Comparison of ENCODE assay signal across 8 cellular contexts in the genomic region with DNA sequence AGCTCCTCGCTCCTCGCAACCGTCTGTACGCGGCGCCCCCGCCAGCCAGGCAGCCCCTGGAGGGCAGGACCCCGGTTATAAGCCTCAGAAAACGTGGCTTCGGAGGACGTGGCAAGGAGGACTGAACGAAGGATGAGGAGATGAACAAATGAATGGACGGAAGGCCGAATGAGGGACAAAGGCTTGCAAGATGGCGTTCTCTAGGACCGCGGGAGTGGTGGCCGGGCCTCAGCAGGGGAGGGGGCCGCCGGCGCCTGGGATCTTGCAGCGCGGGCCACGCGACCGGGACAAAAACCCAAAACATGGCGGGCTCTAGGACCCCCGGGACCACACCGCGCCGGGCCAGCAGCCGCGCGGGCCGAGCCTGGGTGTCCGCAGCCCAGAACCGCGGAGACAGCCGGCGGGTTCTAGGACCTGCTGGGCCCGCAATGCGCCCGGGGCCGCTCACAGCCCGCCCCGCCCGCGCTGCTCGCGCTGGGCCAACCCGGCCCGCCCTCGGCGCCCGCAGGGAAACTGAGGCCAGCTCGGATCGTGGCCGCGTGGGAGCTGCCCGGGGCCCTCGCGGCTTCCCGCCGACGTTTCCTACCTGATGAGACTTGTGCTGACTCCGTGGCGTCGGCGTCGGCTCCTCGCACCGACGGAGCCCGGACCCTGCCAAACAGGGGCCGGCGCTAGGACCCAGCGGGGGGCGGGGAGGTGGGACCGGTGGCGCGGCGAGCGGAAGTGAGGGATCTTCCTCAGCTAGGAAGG. TPM values are rescaled to one million over a fixed set of nuclear protein-coding genes. Genes with fewer than 3 reads are reported as not detected.
DNase-seq lines count a peak whose midpoint lies in the region; TF ChIP-seq lines count a peak whose summit lies in the region.

No MANE protein-coding gene starts in this region.

- WGBS in endodermal cell (ENCODE audit: insufficient coverage in 1 of 2, insufficient read length in 1 of 2), 2 experiments: 0 to 1% methylated on average over 22 to 83 of the region's 83 CpGs

- H3K27me3 Mint-ChIP-seq in endodermal cell (ENCODE audit: insufficient read depth) (no peaks in the 10 kb centered on the region), mesothelial cell of epicardium (ENCODE audit: low read depth) (no peaks in the 10 kb centered on the region)

- H3K4me3 ChIP-seq in endodermal cell (ENCODE audit: low read length): peak overlapping the region; percentile 94

- H3K4me1 Mint-ChIP-seq in endodermal cell: peaks cover 17% of the 10 kb centered on the region
- peaks cover 21% of the 10 kb centered on the region for H3K4me1 Mint-ChIP-seq in mesothelial cell of epicardium

- no peaks in the 10 kb centered on the region for H3K4me1 ChIP-seq in endodermal cell (ENCODE audit: control insufficient read depth, insufficient read depth, low read length)

- H3K27me3 ChIP-seq in endodermal cell (ENCODE audit: control insufficient read depth, insufficient read depth, low read length, poor library complexity, severe bottlenecking): no peaks in the 10 kb centered on the region

- peak overlapping the region; percentile 87 for H3K27ac ChIP-seq in endodermal cell (ENCODE audit: low read depth, low read length)

- peaks cover 20% of the 10 kb centered on the region for H3K36me3 ChIP-seq in endodermal cell (ENCODE audit: control insufficient read depth, insufficient read depth, low read length)

- DNase-seq in COLO668 (lab: John Stamatoyannopoulos, UW; ENCODE audit: unreplicated experiment): peak; percentile 95
- peak; percentile 92 for DNase-seq in GM20000 (ENCODE audit: low spot score)
- DNase-seq in HS-27A (ENCODE audit: low read depth): peak; percentile 59
- peak; percentile 75 for DNase-seq in NOMO-1 treated with dmso at 0.1 percent for 144 hours (lab: John Stamatoyannopoulos, UW; ENCODE audit: unreplicated experiment)
- peak; percentile 72 for DNase-seq in activated CD8-positive, alpha-beta memory T cell treated with anti-CD3 and anti-CD28 coated beads, Interleukin-2, amount 50 U/mL, for 24 hours (ENCODE audit: extremely low read depth)
- peak; percentile 98 for DNase-seq in endodermal cell
- peak; percentile 85 to 87 for DNase-seq in mesothelial cell of epicardium (ENCODE audit: low spot score in 2 of 2, unreplicated experiment in 2 of 2)
- peak; percentile 79 for DNase-seq in stimulated activated CD8-positive, alpha-beta memory T cell treated with anti-CD3 and anti-CD28 coated beads, Interleukin-15, amount 100 ng/mL, for 24 hours (ENCODE audit: low read depth)

- peak overlapping the region; percentile 93 for H3K9ac ChIP-seq in endodermal cell (ENCODE audit: extremely low read depth, low read length, poor library complexity, severe bottlenecking)

- peaks cover 16% of the 10 kb centered on the region for H3K36me3 Mint-ChIP-seq in endodermal cell (ENCODE audit: low read depth)
- H3K36me3 Mint-ChIP-seq in mesothelial cell of epicardium: peaks cover 6% of the 10 kb centered on the region

- no peaks in the 10 kb centered on the region for H3K9me3 ChIP-seq in endodermal cell (ENCODE audit: control insufficient read depth, low read length)

- H3K9me3 Mint-ChIP-seq in endodermal cell: no peaks in the 10 kb centered on the region
- H3K9me3 Mint-ChIP-seq in mesothelial cell of epicardium: no peaks in the 10 kb centered on the region

- TF ChIP-seq CTCF in GM20000 (IDR thresholded peaks at IDR 0.05; ENCODE audit: extremely low read depth, missing control alignments): no peak
- TF ChIP-seq CTCF in endodermal cell (conservative IDR thresholded peaks at IDR 0.05): no peak
- no peak for TF ChIP-seq CTCF in mesothelial cell of epicardium (IDR thresholded peaks at IDR 0.05; ENCODE audit: unreplicated experiment)

- H3K4me3 Mint-ChIP-seq in endodermal cell (peak overlapping the region; percentile 90), mesothelial cell of epicardium (peak overlapping the region; percentile 99)

- peak overlapping the region; percentile 98 for H3K27ac Mint-ChIP-seq in endodermal cell
- H3K27ac Mint-ChIP-seq in mesothelial cell of epicardium: peak overlapping the region; percentile 96

RNA-seq across cellular contexts. Expression of a gene that starts 0.8 kb away (rescaled TPM):
- 10 to 100 TPM; 11.2 to 12.6 TPM for total RNA-seq in endodermal cell
- polyA plus RNA-seq in endodermal cell (2013, experiment 1 of 2): 9.8 TPM
- polyA plus RNA-seq in endodermal cell (2013, experiment 2 of 2): 11.6 TPM
- 11.8 to 14.1 TPM (median 12.8 TPM) in 3 replicates for total RNA-seq in mesothelial cell of epicardium

RNA-seq across cellular contexts. Expression of a gene that starts 1.0 kb away (rescaled TPM):
- 10 to 100 TPM; 24.9 to 29.2 TPM for total RNA-seq in endodermal cell
- polyA plus RNA-seq in endodermal cell (2013, experiment 1 of 2): 16.2 TPM
- polyA plus RNA-seq in endodermal cell (2013, experiment 2 of 2): 15.9 TPM
- 20.4 to 22.2 TPM (median 21.4 TPM) in 3 replicates for total RNA-seq in mesothelial cell of epicardium

RNA-seq across cellular contexts. Expression of a gene that starts 15.5 kb away (rescaled TPM):
- total RNA-seq in endodermal cell: 1 to 10 TPM; 1.7 to 2.8 TPM
- polyA plus RNA-seq in endodermal cell (2013, experiment 1 of 2): 4.1 TPM
- 3.2 TPM for polyA plus RNA-seq in endodermal cell (2013, experiment 2 of 2)
- 4.0 to 4.9 TPM (median 4.5 TPM) in 3 replicates for total RNA-seq in mesothelial cell of epicardium

RNA-seq across cellular contexts. Expression of a gene that starts 21.3 kb away (rescaled TPM):
- total RNA-seq in endodermal cell (10 to 100 TPM; 53.7 to 63.0 TPM), mesothelial cell of epicardium (48.6 to 53.7 TPM (median 49.5 TPM) in 3 replicates)
- polyA plus RNA-seq in endodermal cell (2013, experiment 1 of 2): 93.5 TPM
- 86.0 TPM for polyA plus RNA-seq in endodermal cell (2013, experiment 2 of 2)

RNA-seq across cellular contexts. Expression of a gene that starts 34.9 kb away (rescaled TPM):
- total RNA-seq in endodermal cell (10 to 100 TPM; 47.0 to 57.7 TPM), mesothelial cell of epicardium (36.4 to 37.3 TPM (median 37.0 TPM) in 3 replicates)
- polyA plus RNA-seq in endodermal cell (2013, experiment 1 of 2): 44.3 TPM
- polyA plus RNA-seq in endodermal cell (2013, experiment 2 of 2): 42.0 TPM

Comparison
In these comparisons a context has a peak if more than half of its experiments do, and no peak if none do; other contexts are left out.
1. Peak in every context shown above with its lines: DNase-seq, H3K4me3 ChIP-seq and H3K27ac ChIP-seq.